ENCODE assay signal across 8 cellular contexts in genomic region chr4:7335363-7336066, GRCh38.
A peak's percentile ranks its signal among the peaks of the same experiment; 100 is the strongest.
DNase-seq lines count a peak whose midpoint lies in the region; ATAC-seq and TF ChIP-seq lines count a peak whose summit lies in the region.

No MANE protein-coding gene starts in this region.

- H3K9me3 Mint-ChIP-seq in progenitor cell of endocrine pancreas (ENCODE audit: low read depth): no peaks in the 10 kb centered on the region

- H3K36me3 Mint-ChIP-seq in progenitor cell of endocrine pancreas (ENCODE audit: insufficient read depth): no peaks in the 10 kb centered on the region

- no peak overlapping the region for H3K4me3 Mint-ChIP-seq in progenitor cell of endocrine pancreas (ENCODE audit: low read depth)

- ATAC-seq in GM18868 (IDR thresholded peaks at IDR 0.05; ENCODE audit: unreplicated experiment) (peak; percentile 58), HG03025 (IDR thresholded peaks at IDR 0.05; ENCODE audit: low FRiP score, unreplicated experiment) (no peak), GM21619 (IDR thresholded peaks at IDR 0.05; ENCODE audit: unreplicated experiment) (no peak)

- H3K27ac Mint-ChIP-seq in progenitor cell of endocrine pancreas: no peak overlapping the region

- H3K4me1 Mint-ChIP-seq in progenitor cell of endocrine pancreas (ENCODE audit: low read depth): no peaks in the 10 kb centered on the region

- TF ChIP-seq CTCF in progenitor cell of endocrine pancreas (IDR thresholded peaks at IDR 0.05; ENCODE audit: unreplicated experiment): peak; percentile 69

- DNase-seq in Ammon's horn (ENCODE audit: low spot score): peak; percentile 68
- DNase-seq in NCI-H82 treated with DMSO at 0.1 percent for 48 hours (lab: John Stamatoyannopoulos, UW; ENCODE audit: unreplicated experiment): peak; percentile 27
- peak; percentile 27 for DNase-seq in activated gamma-delta T cell (lab: John Stamatoyannopoulos, UW)
- DNase-seq in globus pallidus (ENCODE audit: low spot score): peak; percentile 70
- peak; percentile 57 for DNase-seq in progenitor cell of endocrine pancreas (ENCODE audit: low spot score, unreplicated experiment)

- peaks cover 21% of the 10 kb centered on the region for H3K27me3 Mint-ChIP-seq in progenitor cell of endocrine pancreas
